Comparison of ENCODE assay signal across 11 cellular contexts in genomic region chr20:41178495-41178894, GRCh38. TPM values are rescaled to one million over a fixed set of nuclear protein-coding genes. Genes with fewer than 3 reads are reported as not detected.
A peak's percentile ranks its signal among the peaks of the same experiment; 100 is the strongest.
DNase-seq lines count a peak whose midpoint lies in the region; ATAC-seq and TF ChIP-seq lines count a peak whose summit lies in the region.
"Had no signal": no experiment of that assay in that cellular context is flagged by ENCODE, and none has a peak within 500 bp of the region (broad histone marks: within the 10 kb centered on the region; RNA-seq: fewer than 3 reads in every experiment).

No MANE protein-coding gene starts in this region.

- H3K27ac Mint-ChIP-seq in activated naive CD8-positive, alpha-beta T cell treated with anti-CD3 and anti-CD28 coated beads, Interleukin-2, amount 50 U/mL, for 24 hours = peak overlapping the region; percentile 14

- H3K23ac ChIP-seq in trophoblast cell (ENCODE audit: low read length) = no peak overlapping the region

- H3K79me1 ChIP-seq in trophoblast cell (ENCODE audit: low read length) = no peaks in the 10 kb centered on the region

- no peak overlapping the region for H4K8ac ChIP-seq in trophoblast cell (ENCODE audit: low read depth, low read length)

- peaks cover 4% of the 10 kb centered on the region for H3K4me1 Mint-ChIP-seq in activated naive CD8-positive, alpha-beta T cell treated with anti-CD3 and anti-CD28 coated beads, Interleukin-2, amount 50 U/mL, for 24 hours

- WGBS in trophoblast cell (ENCODE audit: extremely low coverage, insufficient coverage, insufficient read length) = no CpG with 5 or more reads among the region's 6 CpGs

- H3K9ac ChIP-seq in trophoblast cell (ENCODE audit: low read length) = no peak overlapping the region

- no peak overlapping the region for H3K14ac ChIP-seq in trophoblast cell (ENCODE audit: low read length)

- no peak overlapping the region for H4K91ac ChIP-seq in trophoblast cell (ENCODE audit: low read depth, low read length)

- H2BK5ac ChIP-seq in trophoblast cell (ENCODE audit: low read depth, low read length, poor library complexity) = no peak overlapping the region

- H3K4ac ChIP-seq in trophoblast cell (ENCODE audit: low read depth, low read length) = no peak overlapping the region

- H3K4me1 ChIP-seq in lower lobe of right lung = peaks cover 35% of the 10 kb centered on the region
- peaks cover 4 to 8% of the 10 kb centered on the region in 2 experiments for H3K4me1 ChIP-seq in trophoblast cell (ENCODE audit: control insufficient read depth in 1 of 2, insufficient read depth in 2 of 2, low read length in 2 of 2)

- H3K36me3 Mint-ChIP-seq in activated naive CD8-positive, alpha-beta T cell treated with anti-CD3 and anti-CD28 coated beads, Interleukin-2, amount 50 U/mL, for 24 hours (ENCODE audit: low read depth) = peaks cover 37% of the 10 kb centered on the region

- H3K36me3 ChIP-seq in lower lobe of right lung (peaks cover 52% of the 10 kb centered on the region), trophoblast cell (ENCODE audit: control insufficient read depth in 1 of 2, insufficient read depth in 2 of 2, low read length in 2 of 2) (peaks cover 31 to 38% of the 10 kb centered on the region in 2 experiments)

- H3K18ac ChIP-seq in trophoblast cell (ENCODE audit: low read length) = no peak overlapping the region

- no peak overlapping the region for H3K4me3 ChIP-seq in lower lobe of right lung
- no peak overlapping the region for H3K4me3 ChIP-seq in trophoblast cell (ENCODE audit: low read depth, low read length)

- H2BK120ac ChIP-seq in trophoblast cell (ENCODE audit: insufficient read depth, low read length, poor library complexity) = no peak overlapping the region

- H3K27ac ChIP-seq in lower lobe of right lung (peak overlapping the region; percentile 25), substantia nigra (ENCODE audit: low read depth, low read length, poor library complexity, severe bottlenecking) (peak overlapping the region; percentile 81), trophoblast cell (ENCODE audit: low read depth, low read length) (no peak overlapping the region)

- H2AFZ ChIP-seq in trophoblast cell (ENCODE audit: insufficient read depth, low read length, poor library complexity) = no peak overlapping the region

- no peaks in the 10 kb centered on the region for H3K27me3 Mint-ChIP-seq in activated naive CD8-positive, alpha-beta T cell treated with anti-CD3 and anti-CD28 coated beads, Interleukin-2, amount 50 U/mL, for 24 hours
- H3K27me3 Mint-ChIP-seq: activated CD4-positive, alpha-beta T cell treated with anti-CD3 and anti-CD28 coated beads, Interleukin-2, amount 10 ng/mL, durations not matched to agents 24 days and 14 days had no signal

- no peak overlapping the region for H2AK5ac ChIP-seq in trophoblast cell (ENCODE audit: low read length)

- H3K4me3 Mint-ChIP-seq in activated naive CD8-positive, alpha-beta T cell treated with anti-CD3 and anti-CD28 coated beads, Interleukin-2, amount 50 U/mL, for 24 hours = no peak overlapping the region
- H3K4me3 Mint-ChIP-seq: activated CD4-positive, alpha-beta T cell treated with anti-CD3 and anti-CD28 coated beads, Interleukin-2, amount 10 ng/mL, durations not matched to agents 24 days and 14 days had no signal

- no peaks in the 10 kb centered on the region for H3K79me2 ChIP-seq in trophoblast cell (ENCODE audit: control insufficient read depth, insufficient read depth, low read length, poor library complexity)

- no peak overlapping the region for H3K4me2 ChIP-seq in trophoblast cell (ENCODE audit: low read length)

- no peaks in the 10 kb centered on the region for H3K9me3 ChIP-seq in lower lobe of right lung
- H3K9me3 ChIP-seq in trophoblast cell (ENCODE audit: insufficient read depth, low read depth, low read length) = no peaks in the 10 kb centered on the region

- intact Hi-C loops in lower lobe of right lung (cut with DNase I) = no loop called here

- no peaks in the 10 kb centered on the region for H3K9me3 Mint-ChIP-seq in activated naive CD8-positive, alpha-beta T cell treated with anti-CD3 and anti-CD28 coated beads, Interleukin-2, amount 50 U/mL, for 24 hours
- H3K9me3 Mint-ChIP-seq: activated CD4-positive, alpha-beta T cell treated with anti-CD3 and anti-CD28 coated beads, Interleukin-2, amount 10 ng/mL, durations not matched to agents 24 days and 14 days had no signal

- ATAC-seq in activated naive CD8-positive, alpha-beta T cell treated with anti-CD3 and anti-CD28 coated beads, Interleukin-2, amount 50 U/mL, for 24 hours = no peak
- no peak for ATAC-seq in lower lobe of right lung

- H3K27me3 ChIP-seq in lower lobe of right lung (ENCODE audit: low read depth) (no peaks in the 10 kb centered on the region), trophoblast cell (ENCODE audit: insufficient read depth, low read length) (no peaks in the 10 kb centered on the region)

- no peak for TF ChIP-seq CTCF in lower lobe of right lung (IDR thresholded peaks at IDR 0.05)

- DNase-seq in activated CD8-positive, alpha-beta memory T cell treated with anti-CD3 and anti-CD28 coated beads for 24 hours = peak; percentile 9
- DNase-seq in activated CD8-positive, alpha-beta memory T cell treated with anti-CD3 and anti-CD28 coated beads, Interleukin-2, amount 50 U/mL, for 4 hours = no peak
- no peak for DNase-seq in activated naive CD8-positive, alpha-beta T cell treated with anti-CD3 and anti-CD28 coated beads, Interleukin-2, amount 50 U/mL, for 24 hours
- DNase-seq in lower lobe of right lung (no peak), substantia nigra (lab: John Stamatoyannopoulos, UW) (no peak), NCI-H69 (lab: John Stamatoyannopoulos, UW) (no peak), SIG-M5 (lab: John Stamatoyannopoulos, UW) (no peak), trophoblast cell (no peak)
- DNase-seq: activated CD4-positive, alpha-beta T cell treated with anti-CD3 and anti-CD28 coated beads, Interleukin-2, amount 10 ng/mL, durations not matched to agents 24 days and 14 days; NCI-H524 treated with DMSO at 0.1 percent for 48 hours; stimulated activated CD4-positive, alpha-beta T cell treated with anti-CD3 and anti-CD28 coated beads, Interleukin-15, amount 100 ng/mL, for 24 hours had no signal

- H4K12ac ChIP-seq in trophoblast cell (ENCODE audit: low read depth, low read length) = no peak overlapping the region

- no peak overlapping the region for H2BK12ac ChIP-seq in trophoblast cell (ENCODE audit: low read length)

RNA-seq across cellular contexts. Expression of gene PLCG1, which starts 41.2 kb away (rescaled TPM):
- 94.0 TPM for total RNA-seq in lower lobe of right lung
- polyA plus RNA-seq in trophoblast cell (2013) = 55.4 and 60.6 TPM in 2 replicates
